Comparison of ENCODE assay signal across 1 cellular context in genomic region chr13:47159853-47160550, GRCh38.
TF ChIP-seq lines count a peak whose summit lies in the region.

No MANE protein-coding gene starts in this region.

TF ChIP-seq in IMR-90, 13 proteins besides CTCF, POLR2A, EP300 and RAD21:
- TF ChIP-seq MXI1 (IDR thresholded peaks at IDR 0.05; ENCODE audit: borderline replicate concordance, low read depth, low read length) (no peak), BHLHE40 (IDR thresholded peaks at IDR 0.05; ENCODE audit: low read depth, low read length) (no peak)
